ENCODE assay signal across 12 cellular contexts in genomic region chr5:82164109-82164956, GRCh38.
DNase-seq lines count a peak whose midpoint lies in the region; ATAC-seq and TF ChIP-seq lines count a peak whose summit lies in the region.
"Had no signal": no experiment of that assay in that cellular context is flagged by ENCODE, and none has a peak within 500 bp of the region (broad histone marks: within the 10 kb centered on the region; RNA-seq: fewer than 3 reads in every experiment).

No MANE protein-coding gene starts in this region.

- H3K4me3 Mint-ChIP-seq in chondrocyte (ENCODE audit: unreplicated experiment) (no peak overlapping the region), mesothelial cell of epicardium (no peak overlapping the region)
- H3K4me3 Mint-ChIP-seq: CD4-positive, CD25-positive, alpha-beta regulatory T cell had no signal

- TF ChIP-seq CTCF in A673 (conservative IDR thresholded peaks at IDR 0.05; ENCODE audit: low read depth, low read length), result no peak
- no peak for TF ChIP-seq CTCF in chondrocyte (IDR thresholded peaks at IDR 0.05)
- no peak for TF ChIP-seq CTCF in mesothelial cell of epicardium (IDR thresholded peaks at IDR 0.05; ENCODE audit: unreplicated experiment)

- no TSS peak for BruUV-seq in A673 (replicated peaks; lab: Mats Ljungman, UMichigan)

- peaks cover 46% of the 10 kb centered on the region for H3K4me1 ChIP-seq in A673 (ENCODE audit: insufficient read depth, low read length, poor library complexity, severe bottlenecking)
- H3K4me1 ChIP-seq: Peyer's patch had no signal

- no peaks in the 10 kb centered on the region for H3K27me3 ChIP-seq in A673 (replicated peaks; ENCODE audit: insufficient read depth, low read depth, low read length, poor library complexity)
- H3K27me3 ChIP-seq: Peyer's patch had no signal

- POLR2A ChIA-PET in A673 (lab: Charles Lee; ENCODE audit: low non-redundant PET), result no interaction called here

- DNase-seq in A673 (ENCODE audit: low spot score), result peak; percentile 82
- DNase-seq in M059J (ENCODE audit: low read depth), result peak; percentile 82
- DNase-seq in chondrocyte (ENCODE audit: low spot score), result no peak
- DNase-seq in mesothelial cell of epicardium (ENCODE audit: low spot score in 2 of 2, unreplicated experiment in 2 of 2), result no peak
- no peak for DNase-seq in OCI-M2 (lab: John Stamatoyannopoulos, UW; ENCODE audit: unreplicated experiment)
- DNase-seq in posterior cingulate gyrus, result no peak
- DNase-seq: CD4-positive, CD25-positive, alpha-beta regulatory T cell; effector memory CD4-positive, alpha-beta T cell; KG1; Peyer's patch had no signal

- peak overlapping the region; percentile 56 for H3K27ac ChIP-seq in A673 (ENCODE audit: low read depth, low read length, poor library complexity, severe bottlenecking)

- H3K4me1 Mint-ChIP-seq in chondrocyte (ENCODE audit: low read depth) (peaks cover 34% of the 10 kb centered on the region), mesothelial cell of epicardium (peaks cover 57% of the 10 kb centered on the region)

- intact Hi-C loops in A673 (cut with micrococcal nuclease; ENCODE audit: unreplicated experiment), result no loop called here
- intact Hi-C loops in posterior cingulate gyrus (cut with DNase I), result loop anchor here (5.0 kb wide), 1 partner anchor 57 kb away; no protein-coding TSS in a partner anchor

- H3K9me3 Mint-ChIP-seq in chondrocyte (ENCODE audit: low read depth) (no peaks in the 10 kb centered on the region), mesothelial cell of epicardium (no peaks in the 10 kb centered on the region)
- H3K9me3 Mint-ChIP-seq: CD4-positive, CD25-positive, alpha-beta regulatory T cell had no signal

- peak overlapping the region; percentile 82 for H3K27ac Mint-ChIP-seq in chondrocyte (ENCODE audit: unreplicated experiment)
- peak overlapping the region; percentile 92 for H3K27ac Mint-ChIP-seq in mesothelial cell of epicardium

- TF ChIP-seq POLR2A in GM18505 (IDR thresholded peaks at IDR 0.05; ENCODE audit: borderline replicate concordance, extremely low read depth, insufficient read depth, insufficient read length), result no peak

- no peak overlapping the region for H3K4me3 ChIP-seq in A673 (ENCODE audit: low read depth, low read length, poor library complexity, severe bottlenecking)
- H3K4me3 ChIP-seq: Peyer's patch had no signal

- no peaks in the 10 kb centered on the region for H3K36me3 ChIP-seq in A673 (ENCODE audit: insufficient read depth, low read length, poor library complexity, severe bottlenecking)
- H3K36me3 ChIP-seq: Peyer's patch had no signal

- CTCF ChIA-PET in A673 (lab: Charles Lee), result interaction anchor here (0.6 to 2.0 kb wide), 3 partner anchors 58 to 863 kb away, joined by 5 to 24 read pairs (median 15); partner anchors contain the start of gene ZCCHC9

- H3K9me3 ChIP-seq in A673 (ENCODE audit: low read depth, low read length, poor library complexity, severe bottlenecking), result no peaks in the 10 kb centered on the region
- H3K9me3 ChIP-seq: Peyer's patch had no signal

- H3K36me3 Mint-ChIP-seq in chondrocyte (ENCODE audit: low read depth) (no peaks in the 10 kb centered on the region), mesothelial cell of epicardium (no peaks in the 10 kb centered on the region)
- H3K36me3 Mint-ChIP-seq: CD4-positive, CD25-positive, alpha-beta regulatory T cell had no signal

- no peak for ATAC-seq in GM18505 (IDR thresholded peaks at IDR 0.05; ENCODE audit: unreplicated experiment)
- ATAC-seq in HG03439 (IDR thresholded peaks at IDR 0.05; ENCODE audit: unreplicated experiment), result no peak

- H3K27me3 Mint-ChIP-seq in chondrocyte (ENCODE audit: low read depth), result no peaks in the 10 kb centered on the region
- no peaks in the 10 kb centered on the region for H3K27me3 Mint-ChIP-seq in mesothelial cell of epicardium (ENCODE audit: low read depth)
- H3K27me3 Mint-ChIP-seq: CD4-positive, CD25-positive, alpha-beta regulatory T cell had no signal

Comparison
In these comparisons a context has a peak if more than half of its experiments do, and no peak if none do; other contexts are left out.
1. DNase-seq: peak in A673 (single experiment) and M059J (single experiment); none in chondrocyte (single experiment), mesothelial cell of epicardium (0 of 2), OCI-M2 (single experiment) and posterior cingulate gyrus (0 of 10).